In the genomic region with DNA sequence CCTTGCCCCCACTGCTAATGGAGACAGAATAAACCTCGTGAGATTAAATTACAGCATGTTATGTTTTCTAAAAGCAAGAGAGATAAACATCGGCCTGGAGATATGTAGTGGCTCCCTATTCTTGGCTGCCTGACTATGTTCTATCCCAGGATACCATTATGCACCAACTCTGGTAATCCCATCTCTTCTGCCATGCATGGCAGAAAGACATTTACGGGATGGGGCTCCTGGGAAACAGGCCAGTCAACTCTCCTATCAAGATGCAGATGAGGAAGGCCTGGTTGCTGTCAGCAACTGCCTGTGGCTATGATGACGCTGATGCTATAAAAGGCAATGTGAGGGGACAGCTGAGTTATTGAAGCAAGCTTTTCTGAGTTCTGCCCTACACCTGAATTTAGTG, we compare ENCODE assay signal across 21 cellular contexts.
DNase-seq lines count a peak whose midpoint lies in the region; ATAC-seq, FAIRE-seq and TF ChIP-seq lines count a peak whose summit lies in the region.
"Had no signal": no experiment of that assay in that cellular context is flagged by ENCODE, and none has a peak within 500 bp of the region (broad histone marks: within the 10 kb centered on the region; RNA-seq: fewer than 3 reads in every experiment).

No MANE protein-coding gene starts in this region.

- H3K4me1 ChIP-seq in BE2C (no peaks in the 10 kb centered on the region; the same call in 1 of the 2 replicates), H1 (replicated peaks in 1 of 4; ENCODE audit: control insufficient read depth in 3 of 4, insufficient read depth in 4 of 4, low read length in 3 of 4) (no peaks in the 10 kb centered on the region), PC-3 (ENCODE audit: insufficient read depth, low read length) (no peaks in the 10 kb centered on the region)
- H3K4me1 ChIP-seq: BLaER1 treated with 17β-estradiol and CSF1 and Interleukin-3, amounts not matched to agents 10 nM and 100 nM; Caco-2 had no signal

- no peak overlapping the region for H2BK20ac ChIP-seq in H1 (ENCODE audit: low read length)

- 90% methylated on average over 3 of the region's 4 CpGs; no CpG with 5 or more reads in 1 of the 2 experiments for WGBS in H1 (ENCODE audit: extremely low coverage in 1 of 2, insufficient coverage in 1 of 2, insufficient read length in 1 of 2, insufficient replicate concordance in 2 of 2, low coverage in 1 of 2, low lambda C conversion rate in 2 of 2, missing lambda C conversion rate in 1 of 2), 2 experiments

- ATAC-seq in PC-3 = no peak
- ATAC-seq: CD8-positive, alpha-beta T cell had no signal

- no peak overlapping the region for H2BK5ac ChIP-seq in H1 (ENCODE audit: low read depth, low read length)

- H3K23me2 ChIP-seq in H1 (ENCODE audit: low read depth, low read length) = no peaks in the 10 kb centered on the region

- no peak overlapping the region for H2AFZ ChIP-seq in H1 (ENCODE audit: low read length)
- no peak overlapping the region for H2AFZ ChIP-seq in PC-3 (ENCODE audit: low read length)

- H4K20me1 ChIP-seq in H1 (replicated peaks in 1 of 2; ENCODE audit: control insufficient read depth in 1 of 2, insufficient read depth in 2 of 2, low read length in 2 of 2) = no peaks in the 10 kb centered on the region
- H4K20me1 ChIP-seq in PC-3 (ENCODE audit: low read length) = no peaks in the 10 kb centered on the region
- H4K20me1 ChIP-seq: BLaER1 treated with 17β-estradiol and CSF1 and Interleukin-3, amounts not matched to agents 10 nM and 100 nM had no signal

- H3K27me3 ChIP-seq in BE2C (no peaks in the 10 kb centered on the region), H1 (replicated peaks in 1 of 4; ENCODE audit: control insufficient read depth in 3 of 4, extremely low read depth in 1 of 4, insufficient read depth in 3 of 4, low read length in 3 of 4) (no peaks in the 10 kb centered on the region), PC-3 (ENCODE audit: low read length) (no peaks in the 10 kb centered on the region)
- H3K27me3 ChIP-seq: BLaER1 treated with 17β-estradiol and CSF1 and Interleukin-3, amounts not matched to agents 10 nM and 100 nM had no signal

- no peak for TF ChIP-seq RAD21 in H1 (IDR thresholded peaks at IDR 0.05 in 1 of 2, conservative IDR thresholded peaks at IDR 0.05 in 1 of 2; ENCODE audit: low read depth in 2 of 2, low read length in 2 of 2)

- H3K23ac ChIP-seq in H1 (ENCODE audit: insufficient read length) = no peak overlapping the region

- H4K5ac ChIP-seq in H1 (ENCODE audit: insufficient read length, low read depth, low read length) = no peak overlapping the region

- intact Hi-C loops in PC-3 (cut with micrococcal nuclease) = no loop called here

- H3K9me3 ChIP-seq in BE2C = no peaks in the 10 kb centered on the region
- no peaks in the 10 kb centered on the region; a peak in 1 of 4 replicates for H3K9me3 ChIP-seq in H1 (ENCODE audit: insufficient read depth in 2 of 2, low read depth in 1 of 2, low read length in 1 of 2)
- no peaks in the 10 kb centered on the region for H3K9me3 ChIP-seq in PC-3 (ENCODE audit: low read length)
- H3K9me3 ChIP-seq: BLaER1 treated with 17β-estradiol and CSF1 and Interleukin-3, amounts not matched to agents 10 nM and 100 nM; Caco-2 had no signal

- H3K79me2 ChIP-seq in H1 (ENCODE audit: control insufficient read depth in 1 of 2, insufficient read depth in 2 of 2, low read length in 2 of 2) (no peaks in the 10 kb centered on the region), PC-3 (ENCODE audit: low read length) (no peaks in the 10 kb centered on the region)

- peak overlapping the region; percentile 54 for H4K91ac ChIP-seq in H1 (replicated peaks; ENCODE audit: insufficient read length, low read length)

- TF ChIP-seq CTCF in BE2C (IDR thresholded peaks at IDR 0.05; ENCODE audit: low read depth, low read length) (no peak), H1 (IDR thresholded peaks at IDR 0.05; ENCODE audit: control extremely low read depth in 1 of 3, insufficient read depth in 1 of 3, low read depth in 1 of 3, low read length in 3 of 3) (no peak), PC-3 (conservative IDR thresholded peaks at IDR 0.05; ENCODE audit: low read depth, low read length) (no peak)

- no peak overlapping the region for H2BK12ac ChIP-seq in H1 (ENCODE audit: low read depth, low read length)

- no peak overlapping the region for H4K8ac ChIP-seq in H1 (ENCODE audit: extremely low read depth, insufficient read depth, low read length)

- CTCF ChIA-PET in H1 (lab: Charles Lee; ENCODE audit: partially characterized antibody) (no interaction called here), PC-3 (lab: Charles Lee) (no interaction called here)

- no peak overlapping the region for H3K4me3 ChIP-seq in BE2C (ENCODE audit: low read depth, low read length)
- no peak overlapping the region for H3K4me3 ChIP-seq in H1 (ENCODE audit: extremely low read depth in 1 of 4, insufficient read depth in 2 of 4, low read depth in 3 of 4, low read length in 4 of 4)
- no peak overlapping the region for H3K4me3 ChIP-seq in PC-3 (ENCODE audit: low read length)
- H3K4me3 ChIP-seq: BLaER1 treated with 17β-estradiol and CSF1 and Interleukin-3, amounts not matched to agents 10 nM and 100 nM had no signal

- H3K9ac ChIP-seq in H1 (replicated peaks in 1 of 4; ENCODE audit: extremely low read depth in 1 of 4, low read depth in 3 of 4, low read length in 3 of 4) = no peak overlapping the region
- no peak overlapping the region for H3K9ac ChIP-seq in PC-3 (ENCODE audit: low read length)
- H3K9ac ChIP-seq: BLaER1 treated with 17β-estradiol and CSF1 and Interleukin-3, amounts not matched to agents 10 nM and 100 nM had no signal

- no peaks in the 10 kb centered on the region for H3K9me2 ChIP-seq in PC-3 (replicated peaks; ENCODE audit: low read length)

- POLR2A ChIA-PET in H1 (lab: Charles Lee; ENCODE audit: partially characterized antibody) (no interaction called here), PC-3 (lab: Charles Lee; ENCODE audit: unreplicated experiment) (no interaction called here)

- DNase-seq in BE2C = peak; percentile 73
- DNase-seq in ELF-1 (ENCODE audit: low read depth, low spot score) = peak; percentile 71
- no peak for DNase-seq in H1 (ENCODE audit: low read depth in 1 of 2, low spot score in 2 of 2)
- no peak for DNase-seq in NCI-H1436 treated with DMSO at 0.1 percent for 48 hours (lab: John Stamatoyannopoulos, UW)
- DNase-seq in EL = no peak
- DNase-seq in PC-3 = no peak
- DNase-seq: 8988T; ACHN; Caco-2; Calu3; CD4-positive, alpha-beta T cell; CD8-positive, alpha-beta T cell; DMS79 treated with DMSO at 0.1 percent for 48 hours; GF-D8 had no signal

- H3F3A ChIP-seq in PC-3 (ENCODE audit: low read length, unreplicated experiment) = no peaks in the 10 kb centered on the region

- H2AK5ac ChIP-seq in H1 (ENCODE audit: low read depth, low read length) = no peak overlapping the region

- no peak for TF ChIP-seq EP300 in H1 (IDR thresholded peaks at IDR 0.05; ENCODE audit: borderline replicate concordance in 1 of 2, low read depth in 2 of 2, low read length in 2 of 2)

- no peak for TF ChIP-seq POLR2A in H1 (IDR thresholded peaks at IDR 0.05; ENCODE audit: control extremely low read depth in 1 of 2, low read depth in 2 of 2, low read length in 2 of 2)

- no peaks in the 10 kb centered on the region for H3K36me3 ChIP-seq in BE2C
- peaks cover 0 to 4% (median under 1%) of the 10 kb centered on the region in 4 experiments; a peak in 2 of 8 replicates for H3K36me3 ChIP-seq in H1 (ENCODE audit: control insufficient read depth in 2 of 4, insufficient read depth in 4 of 4, low read length in 3 of 4)
- no peaks in the 10 kb centered on the region for H3K36me3 ChIP-seq in PC-3 (ENCODE audit: low read depth, low read length)
- H3K36me3 ChIP-seq: BLaER1 treated with 17β-estradiol and CSF1 and Interleukin-3, amounts not matched to agents 10 nM and 100 nM had no signal

- no peak overlapping the region for H3K18ac ChIP-seq in H1 (ENCODE audit: extremely low read depth, low read length)

- H3K79me1 ChIP-seq in H1 (ENCODE audit: low read depth, low read length) = no peaks in the 10 kb centered on the region

- H3K56ac ChIP-seq in H1 (replicated peaks; ENCODE audit: insufficient read length, low read depth, low read length) = no peak overlapping the region

- no peak overlapping the region for H3K4ac ChIP-seq in H1 (replicated peaks; ENCODE audit: insufficient read length, low read depth, low read length)

- H3K14ac ChIP-seq in H1 (ENCODE audit: insufficient read length) = no peak overlapping the region

- no TSS peak for BruUV-seq in PC-3 (replicated peaks; lab: Mats Ljungman, UMichigan)

- H3K4me2 ChIP-seq in H1 (ENCODE audit: insufficient read depth in 1 of 2, low read depth in 2 of 2, low read length in 2 of 2) = no peak overlapping the region
- no peak overlapping the region for H3K4me2 ChIP-seq in PC-3 (ENCODE audit: low read length)
- H3K4me2 ChIP-seq: BLaER1 treated with 17β-estradiol and CSF1 and Interleukin-3, amounts not matched to agents 10 nM and 100 nM had no signal

- no peak overlapping the region for H2BK15ac ChIP-seq in H1 (ENCODE audit: low read length)

- H2BK120ac ChIP-seq in H1 (replicated peaks; ENCODE audit: low read depth, low read length) = no peak overlapping the region

- FAIRE-seq in H1 (lab: Jason Lieb, UNC) = no peak
- FAIRE-seq: A204.1, D721Med, G401.6, GM12891, GM19239 had no signal

- H3K27ac ChIP-seq in H1 (ENCODE audit: low read depth, low read length) (no peak overlapping the region), PC-3 (ENCODE audit: low read length) (no peak overlapping the region)
- H3K27ac ChIP-seq: BLaER1 treated with 17β-estradiol and CSF1 and Interleukin-3, amounts not matched to agents 10 nM and 100 nM; C4-2B had no signal

TF ChIP-seq in H1, 55 proteins besides CTCF, POLR2A, EP300 and RAD21 (continues in another document):
- no peak for TF ChIP-seq TCF12 (IDR thresholded peaks at IDR 0.05; ENCODE audit: low read depth, low read length)
- TF ChIP-seq, protein P1, sequence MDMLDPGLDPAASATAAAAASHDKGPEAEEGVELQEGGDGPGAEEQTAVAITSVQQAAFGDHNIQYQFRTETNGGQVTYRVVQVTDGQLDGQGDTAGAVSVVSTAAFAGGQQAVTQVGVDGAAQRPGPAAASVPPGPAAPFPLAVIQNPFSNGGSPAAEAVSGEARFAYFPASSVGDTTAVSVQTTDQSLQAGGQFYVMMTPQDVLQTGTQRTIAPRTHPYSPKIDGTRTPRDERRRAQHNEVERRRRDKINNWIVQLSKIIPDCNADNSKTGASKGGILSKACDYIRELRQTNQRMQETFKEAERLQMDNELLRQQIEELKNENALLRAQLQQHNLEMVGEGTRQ (IDR thresholded peaks at IDR 0.05; ENCODE audit: low read length) = no peak
- TF ChIP-seq BRCA1 (IDR thresholded peaks at IDR 0.05; ENCODE audit: low read depth, low read length) = no peak
- TF ChIP-seq CHD2 (IDR thresholded peaks at IDR 0.05; ENCODE audit: low read length) = no peak
- no peak for TF ChIP-seq POU5F1 (IDR thresholded peaks at IDR 0.05; ENCODE audit: low read depth, low read length)
- TF ChIP-seq BCL11A (IDR thresholded peaks at IDR 0.05; ENCODE audit: low read depth in 2 of 2, low read length in 2 of 2) = no peak
- no peak for TF ChIP-seq SP4 (IDR thresholded peaks at IDR 0.05; ENCODE audit: low read length)
- TF ChIP-seq, protein P2, sequence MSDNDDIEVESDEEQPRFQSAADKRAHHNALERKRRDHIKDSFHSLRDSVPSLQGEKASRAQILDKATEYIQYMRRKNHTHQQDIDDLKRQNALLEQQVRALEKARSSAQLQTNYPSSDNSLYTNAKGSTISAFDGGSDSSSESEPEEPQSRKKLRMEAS (IDR thresholded peaks at IDR 0.05) = no peak
- no peak for TF ChIP-seq MAFK (IDR thresholded peaks at IDR 0.05; ENCODE audit: low read depth, low read length)

Comparison
In these comparisons a context has a peak if more than half of its experiments do, and no peak if none do; other contexts are left out.
1. DNase-seq: peak in BE2C (single experiment) and ELF-1 (single experiment); none in H1 (0 of 2), NCI-H1436 treated with DMSO at 0.1 percent for 48 hours (single experiment), EL (single experiment) and PC-3 (single experiment).